In genomic region chr3:24496529-24497482, GRCh38 we compare ENCODE assay signal across 1 cellular context.
TF ChIP-seq lines count a peak whose summit lies in the region.

No MANE protein-coding gene starts in this region.

TF ChIP-seq in HepG2, 621 proteins besides CTCF, POLR2A, EP300 and RAD21 (continued from another document and continues in another):
- TF ChIP-seq CSRNP1 (CRISPR knock-in tag; IDR thresholded peaks at IDR 0.05) (no peak), ZNF121 (CRISPR knock-in tag; IDR thresholded peaks at IDR 0.05) (no peak), ZNF839 (CRISPR knock-in tag; IDR thresholded peaks at IDR 0.05; ENCODE audit: borderline replicate concordance) (no peak), ZNF704 (CRISPR knock-in tag; IDR thresholded peaks at IDR 0.05; ENCODE audit: borderline replicate concordance) (no peak), FOXK2 (IDR thresholded peaks at IDR 0.05) (no peak), LCORL (IDR thresholded peaks at IDR 0.05) (no peak), LCORL (CRISPR knock-in tag; IDR thresholded peaks at IDR 0.05) (no peak), ZNF333 (CRISPR knock-in tag; IDR thresholded peaks at IDR 0.05; ENCODE audit: borderline replicate concordance) (no peak), ZNF414 (CRISPR knock-in tag; IDR thresholded peaks at IDR 0.05) (no peak), ZNF367 (CRISPR knock-in tag; IDR thresholded peaks at IDR 0.05; ENCODE audit: borderline replicate concordance) (no peak), MZF1 (CRISPR knock-in tag; IDR thresholded peaks at IDR 0.05; ENCODE audit: borderline replicate concordance) (no peak), ZNF772 (CRISPR knock-in tag; IDR thresholded peaks at IDR 0.05) (0 out of 2 replicates have a peak, but pooled peaks have one; percentile 21), SMYD3 (CRISPR knock-in tag; IDR thresholded peaks at IDR 0.05) (no peak), HOXD1 (CRISPR knock-in tag; IDR thresholded peaks at IDR 0.05) (no peak), TEAD3 (CRISPR knock-in tag; optimal IDR thresholded peaks at IDR 0.05; ENCODE audit: borderline replicate concordance) (peak; percentile 88), ZBTB4 (CRISPR knock-in tag; IDR thresholded peaks at IDR 0.05; ENCODE audit: borderline replicate concordance) (no peak), NCOA1 (CRISPR knock-in tag; IDR thresholded peaks at IDR 0.05) (no peak), CEBPB (IDR thresholded peaks at IDR 0.05; ENCODE audit: borderline replicate concordance, low read depth, low read length) (no peak), ZNF407 (CRISPR knock-in tag; IDR thresholded peaks at IDR 0.05; ENCODE audit: not compliant biosample characterization) (no peak), DNMT1 (CRISPR knock-in tag; IDR thresholded peaks at IDR 0.05) (no peak), SMC3 (IDR thresholded peaks at IDR 0.05; ENCODE audit: low read length) (peak; percentile 93), TCF7 (IDR thresholded peaks at IDR 0.05; ENCODE audit: low read depth) (no peak), ZSCAN31 (CRISPR knock-in tag; IDR thresholded peaks at IDR 0.05; ENCODE audit: low read depth) (no peak), PHB2 (IDR thresholded peaks at IDR 0.05; ENCODE audit: partially characterized antibody) (no peak), FOXM1 (CRISPR knock-in tag; IDR thresholded peaks at IDR 0.05) (no peak), ZBTB26 (CRISPR knock-in tag; IDR thresholded peaks at IDR 0.05; ENCODE audit: borderline replicate concordance) (no peak), YEATS4 (CRISPR knock-in tag; IDR thresholded peaks at IDR 0.05; ENCODE audit: borderline replicate concordance) (peak; percentile 43; the same call in 1 of the 2 replicates), MTERF4 (CRISPR knock-in tag; IDR thresholded peaks at IDR 0.05) (no peak), ZSCAN30 (CRISPR knock-in tag; IDR thresholded peaks at IDR 0.05) (no peak), U2AF2 (IDR thresholded peaks at IDR 0.05; ENCODE audit: low read depth, low read length) (no peak), ZBTB8A (CRISPR knock-in tag; IDR thresholded peaks at IDR 0.05; ENCODE audit: borderline replicate concordance, low read depth) (no peak), ISL2 (CRISPR knock-in tag; IDR thresholded peaks at IDR 0.05) (0 out of 2 replicates have a peak, but pooled peaks have one; percentile 30), GATA4 (IDR thresholded peaks at IDR 0.05; ENCODE audit: borderline replicate concordance, low read depth) (no peak), SSRP1 (CRISPR knock-in tag; IDR thresholded peaks at IDR 0.05) (no peak), ZNF761 (CRISPR knock-in tag; conservative IDR thresholded peaks at IDR 0.05) (no peak), ZFP1 (CRISPR knock-in tag; IDR thresholded peaks at IDR 0.05) (no peak), PCBP1 (IDR thresholded peaks at IDR 0.05; ENCODE audit: borderline replicate concordance, low read depth, low read length) (no peak), ZFX (CRISPR knock-in tag; IDR thresholded peaks at IDR 0.05; ENCODE audit: low read depth) (peak; percentile 81), ZNF317 (CRISPR knock-in tag; IDR thresholded peaks at IDR 0.05) (no peak; the same call in 1 of the 2 replicates), ZNF530 (CRISPR knock-in tag; IDR thresholded peaks at IDR 0.05; ENCODE audit: low read depth) (no peak), MLXIP (CRISPR knock-in tag; IDR thresholded peaks at IDR 0.05; ENCODE audit: borderline replicate concordance) (no peak), ATF5 (CRISPR knock-in tag; IDR thresholded peaks at IDR 0.05; ENCODE audit: low read depth) (no peak), ZFY (CRISPR knock-in tag; IDR thresholded peaks at IDR 0.05) (peak; percentile 77)
